22 cellular contexts compared by ENCODE assay signal in the genomic region with DNA sequence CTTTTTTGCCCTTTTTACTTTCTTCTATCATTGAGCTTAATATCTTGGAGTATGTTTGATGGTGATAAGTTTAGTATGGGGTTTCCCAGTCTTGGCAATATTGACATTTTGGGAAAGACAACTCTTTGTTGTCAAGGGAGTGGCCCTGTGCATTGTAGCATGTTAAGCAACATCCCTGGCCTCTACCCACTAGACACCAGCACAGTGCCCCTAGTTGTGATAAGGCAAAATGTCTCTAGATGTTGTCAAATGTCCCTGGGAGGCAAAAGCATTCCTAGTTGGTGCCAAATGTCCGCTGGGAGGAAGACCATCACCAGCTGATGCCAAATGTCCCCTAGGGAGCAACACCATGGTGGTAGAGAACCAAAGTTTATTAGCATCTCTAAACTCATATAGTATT. TPM values are rescaled to one million over a fixed set of nuclear protein-coding genes. Genes with fewer than 3 reads are reported as not detected.
DNase-seq lines count a peak whose midpoint lies in the region; ATAC-seq and TF ChIP-seq lines count a peak whose summit lies in the region.
"Had no signal": no experiment of that assay in that cellular context is flagged by ENCODE, and none has a peak within 500 bp of the region (broad histone marks: within the 10 kb centered on the region; RNA-seq: fewer than 3 reads in every experiment).

No MANE protein-coding gene starts in this region.

- H2AFZ ChIP-seq in PC-3 (ENCODE audit: low read length), result no peak overlapping the region

- no TSS peak for BruUV-seq in MCF 10A (replicated peaks; lab: Mats Ljungman, UMichigan)
- no TSS peak for BruUV-seq in PC-3 (replicated peaks; lab: Mats Ljungman, UMichigan)

- peaks cover 8% of the 10 kb centered on the region for H3K4me1 Mint-ChIP-seq in MCF 10A (ENCODE audit: insufficient read depth, unreplicated experiment)
- H3K4me1 Mint-ChIP-seq: activated naive CD8-positive, alpha-beta T cell treated with anti-CD3 and anti-CD28 coated beads, Interleukin-2, amount 10 ng/mL, durations not matched to agents 7 days and 5 days; nephron had no signal

- intact Hi-C loops in MCF 10A (cut with micrococcal nuclease) (no loop called here), breast epithelium (cut with DNase I; ENCODE audit: low total_unique reads) (no loop called here), PC-3 (cut with micrococcal nuclease) (no loop called here)

- no peak overlapping the region for H3K9ac ChIP-seq in PC-3 (ENCODE audit: low read length)
- H3K9ac ChIP-seq: BLaER1 had no signal

- ATAC-seq in PC-3, result no peak
- no peak for ATAC-seq in GM18861 (IDR thresholded peaks at IDR 0.05; ENCODE audit: unreplicated experiment)
- ATAC-seq in GM19395 (IDR thresholded peaks at IDR 0.05; ENCODE audit: unreplicated experiment), result no peak
- ATAC-seq: left ventricle myocardium superior, upper lobe of right lung had no signal

- H3K27ac ChIP-seq in breast epithelium, result no peak overlapping the region
- H3K27ac ChIP-seq in PC-3 (ENCODE audit: low read length), result no peak overlapping the region
- H3K27ac ChIP-seq: BLaER1, SJSA1, upper lobe of right lung had no signal

- H3F3A ChIP-seq in PC-3 (ENCODE audit: low read length, unreplicated experiment), result peaks cover 5% of the 10 kb centered on the region

- H4K20me1 ChIP-seq in PC-3 (ENCODE audit: low read length), result no peaks in the 10 kb centered on the region
- H4K20me1 ChIP-seq: BLaER1 had no signal

- H3K4me2 ChIP-seq in PC-3 (ENCODE audit: low read length), result no peak overlapping the region
- H3K4me2 ChIP-seq: BLaER1 had no signal

- H3K4me3 Mint-ChIP-seq in MCF 10A (ENCODE audit: unreplicated experiment), result no peak overlapping the region
- H3K4me3 Mint-ChIP-seq: activated naive CD8-positive, alpha-beta T cell treated with anti-CD3 and anti-CD28 coated beads, Interleukin-2, amount 10 ng/mL, durations not matched to agents 7 days and 5 days; nephron had no signal

- H3K9me3 Mint-ChIP-seq in MCF 10A (ENCODE audit: unreplicated experiment), result no peaks in the 10 kb centered on the region

- H3K36me3 Mint-ChIP-seq in MCF 10A (ENCODE audit: insufficient read depth, unreplicated experiment), result peaks cover 5% of the 10 kb centered on the region
- H3K36me3 Mint-ChIP-seq: activated naive CD8-positive, alpha-beta T cell treated with anti-CD3 and anti-CD28 coated beads, Interleukin-2, amount 10 ng/mL, durations not matched to agents 7 days and 5 days had no signal

- H3K79me2 ChIP-seq in PC-3 (ENCODE audit: low read length), result peaks cover 41% of the 10 kb centered on the region

- POLR2A ChIA-PET in MCF 10A (lab: Yijun Ruan, JAX) (no interaction called here), PC-3 (lab: Charles Lee; ENCODE audit: unreplicated experiment) (interaction anchor here (0.7 kb wide), 1 partner anchor 27 kb away, joined by 5 read pairs; no protein-coding TSS in a partner anchor)

- TF ChIP-seq CTCF in MCF 10A (IDR thresholded peaks at IDR 0.05; ENCODE audit: unreplicated experiment) (no peak), breast epithelium (IDR thresholded peaks at IDR 0.05) (no peak), PC-3 (conservative IDR thresholded peaks at IDR 0.05; ENCODE audit: low read depth, low read length) (0 out of 2 replicates have a peak, but pooled peaks have one; percentile 13), epithelial cell of proximal tubule (conservative IDR thresholded peaks at IDR 0.05; ENCODE audit: low read depth, low read length) (peak; percentile 32), retinal pigment epithelial cell (conservative IDR thresholded peaks at IDR 0.05; ENCODE audit: low read depth, low read length) (peak; percentile 5)

- no peak overlapping the region for H3K27ac Mint-ChIP-seq in MCF 10A (ENCODE audit: low read depth, unreplicated experiment)
- H3K27ac Mint-ChIP-seq: activated naive CD8-positive, alpha-beta T cell treated with anti-CD3 and anti-CD28 coated beads, Interleukin-2, amount 10 ng/mL, durations not matched to agents 7 days and 5 days; nephron had no signal

- no peaks in the 10 kb centered on the region for H3K27me3 Mint-ChIP-seq in MCF 10A (ENCODE audit: insufficient read depth, unreplicated experiment)
- H3K27me3 Mint-ChIP-seq: activated naive CD8-positive, alpha-beta T cell treated with anti-CD3 and anti-CD28 coated beads, Interleukin-2, amount 10 ng/mL, durations not matched to agents 7 days and 5 days had no signal

- no peaks in the 10 kb centered on the region for H3K9me2 ChIP-seq in PC-3 (replicated peaks; ENCODE audit: low read length)

- H3K4me3 ChIP-seq in breast epithelium (no peak overlapping the region), PC-3 (ENCODE audit: low read length) (no peak overlapping the region), epithelial cell of proximal tubule (ENCODE audit: low read depth, low read length) (no peak overlapping the region), retinal pigment epithelial cell (ENCODE audit: low read length) (no peak overlapping the region)
- H3K4me3 ChIP-seq: BLaER1, HAP-1, SJSA1, upper lobe of right lung had no signal

- H3K36me3 ChIP-seq in breast epithelium (no peaks in the 10 kb centered on the region), PC-3 (ENCODE audit: low read depth, low read length) (peaks cover 4% of the 10 kb centered on the region; the same call in 1 of the 2 replicates)
- H3K36me3 ChIP-seq: BLaER1, HAP-1, upper lobe of right lung had no signal

- DNase-seq in MCF 10A (ENCODE audit: unreplicated experiment) (peak; percentile 13), breast epithelium (ENCODE audit: low spot score in 2 of 2) (no peak), PC-3 (no peak), epithelial cell of proximal tubule (ENCODE audit: low read depth) (no peak), retinal pigment epithelial cell (ENCODE audit: low read depth) (no peak), foreskin melanocyte (no peak)
- DNase-seq: activated CD4-positive, alpha-beta T cell treated with anti-CD3 and anti-CD28 coated beads, Interleukin-2, amount 50 U/mL, for 48 hours; activated naive CD8-positive, alpha-beta T cell treated with anti-CD3 and anti-CD28 coated beads, Interleukin-2, amount 10 ng/mL, durations not matched to agents 7 days and 5 days; effector memory CD4-positive, alpha-beta T cell; Kasumi-1; left ventricle myocardium superior; NCI-H1105; NCI-H2029 treated with DMSO at 0.1 percent for 48 hours; upper lobe of right lung had no signal

- CTCF ChIA-PET in MCF 10A (lab: Yijun Ruan, JAX) (interaction anchor here (0.6 to 1.4 kb wide), 3 partner anchors 9 to 28 kb away, joined by 3 to 5 read pairs (median 4); partner anchors contain the start of gene GULP1), PC-3 (lab: Charles Lee) (no interaction called here)

- H3K27me3 ChIP-seq in breast epithelium (no peaks in the 10 kb centered on the region), PC-3 (ENCODE audit: low read length) (no peaks in the 10 kb centered on the region)
- H3K27me3 ChIP-seq: BLaER1, SJSA1, upper lobe of right lung had no signal

- H3K9me3 ChIP-seq in breast epithelium, result no peaks in the 10 kb centered on the region
- H3K9me3 ChIP-seq in PC-3 (ENCODE audit: low read length), result 0 out of 2 replicates have a peak, but pooled peaks cover 5% of the 10 kb centered on the region
- H3K9me3 ChIP-seq: BLaER1, Caco-2, HAP-1, upper lobe of right lung had no signal

- H3K4me1 ChIP-seq in breast epithelium (no peaks in the 10 kb centered on the region), PC-3 (ENCODE audit: insufficient read depth, low read length) (peaks cover 51% of the 10 kb centered on the region)
- H3K4me1 ChIP-seq: BLaER1, Caco-2, upper lobe of right lung had no signal

- no peak for TF ChIP-seq POLR2A in breast epithelium (IDR thresholded peaks at IDR 0.05)

RNA-seq across cellular contexts. Expression of gene GULP1, which starts 28.2 kb away (rescaled TPM):
- total RNA-seq in MCF 10A (2022), result 4.2 and 9.3 TPM in 2 replicates
- 10 to 100 TPM; 16.5 to 47.9 (median 43.8) TPM for total RNA-seq in breast epithelium
- 23.1 and 25.5 TPM in 2 replicates for total RNA-seq in PC-3 (2014; rRNA removed)
- total RNA-seq in epithelial cell of proximal tubule, result 44.1 and 66.1 TPM in 2 replicates
- total RNA-seq: activated naive CD8-positive, alpha-beta T cell treated with anti-CD3 and anti-CD28 coated beads, Interleukin-2, amount 10 ng/mL, durations not matched to agents 7 days and 5 days; T-helper 2 cell treated with Interferon-gamma antibody and Interleukin-4, amounts not matched to agents 100 ng/mL and 5 ng/mL, for 36 hours had no signal

Comparison
In these comparisons a context has a peak if more than half of its experiments do, and no peak if none do; other contexts are left out.
1. CTCF ChIP-seq: peak in PC-3 (single experiment), epithelial cell of proximal tubule (single experiment) and retinal pigment epithelial cell (single experiment); none in MCF 10A (single experiment) and breast epithelium (0 of 3).